26 cellular contexts compared by ENCODE assay signal in genomic region chr2:95059656-95060370, GRCh38. TPM values are rescaled to one million over a fixed set of nuclear protein-coding genes. Genes with fewer than 3 reads are reported as not detected.
DNase-seq lines count a peak whose midpoint lies in the region; ATAC-seq and TF ChIP-seq lines count a peak whose summit lies in the region.
"Had no signal": no experiment of that assay in that cellular context is flagged by ENCODE, and none has a peak within 500 bp of the region (broad histone marks: within the 10 kb centered on the region; RNA-seq: fewer than 3 reads in every experiment).

No MANE protein-coding gene starts in this region.

- H3K4me1 Mint-ChIP-seq in nephron (peaks cover 46% of the 10 kb centered on the region), mesothelial cell of epicardium (no peaks in the 10 kb centered on the region)

- H3K4me3 Mint-ChIP-seq in nephron: no peak overlapping the region
- no peak overlapping the region for H3K4me3 Mint-ChIP-seq in mesothelial cell of epicardium
- H3K4me3 Mint-ChIP-seq: activated CD4-positive, alpha-beta memory T cell treated with anti-CD3 and anti-CD28 coated beads for 36 hours; CD8-positive, alpha-beta memory T cell; stimulated activated naive B cell treated with anti-CD40 and anti-IgM and Interleukin-4, amounts not matched to agents 10 μg/mL and 1 μg/mL and 100 μg/mL, for 72 hours; type B pancreatic cell had no signal

- no peak overlapping the region for H3K4me3 ChIP-seq in left ventricle myocardium inferior
- no peak overlapping the region for H3K4me3 ChIP-seq in upper lobe of right lung
- H3K4me3 ChIP-seq: adrenal gland, cardiac muscle cell, gastrocnemius medialis, HAP-1 had no signal

- no peaks in the 10 kb centered on the region for H3K36me3 ChIP-seq in left ventricle myocardium inferior
- H3K36me3 ChIP-seq in upper lobe of right lung: no peaks in the 10 kb centered on the region
- H3K36me3 ChIP-seq: adrenal gland, cardiac muscle cell, gastrocnemius medialis, HAP-1 had no signal

- peaks cover 90% of the 10 kb centered on the region for H3K27me3 ChIP-seq in left ventricle myocardium inferior (ENCODE audit: low read depth)
- no peaks in the 10 kb centered on the region for H3K27me3 ChIP-seq in upper lobe of right lung
- H3K27me3 ChIP-seq: adrenal gland, cardiac muscle cell had no signal

- H3K27ac ChIP-seq in left ventricle myocardium inferior (replicated peaks): no peak overlapping the region
- H3K27ac ChIP-seq in angular gyrus (ENCODE audit: low read depth, low read length): peak overlapping the region; percentile 88
- H3K27ac ChIP-seq in upper lobe of right lung: no peak overlapping the region
- H3K27ac ChIP-seq: adrenal gland, cardiac muscle cell, gastrocnemius medialis, KMS-11, VCaP had no signal

- peak; percentile 8 for ATAC-seq in upper lobe of right lung
- ATAC-seq: gastrocnemius medialis; sciatic nerve; stimulated activated naive B cell treated with anti-CD40 and anti-IgM and Interleukin-4, amounts not matched to agents 10 μg/mL and 1 μg/mL and 100 μg/mL, for 72 hours had no signal

- H3K9me3 ChIP-seq in left ventricle myocardium inferior (replicated peaks) (no peaks in the 10 kb centered on the region), upper lobe of right lung (no peaks in the 10 kb centered on the region)
- H3K9me3 ChIP-seq: adrenal gland, gastrocnemius medialis, HAP-1 had no signal

- H3K36me3 Mint-ChIP-seq in nephron (ENCODE audit: low read depth): no peaks in the 10 kb centered on the region
- H3K36me3 Mint-ChIP-seq in mesothelial cell of epicardium: no peaks in the 10 kb centered on the region
- H3K36me3 Mint-ChIP-seq: activated CD4-positive, alpha-beta memory T cell treated with anti-CD3 and anti-CD28 coated beads for 36 hours; CD8-positive, alpha-beta memory T cell; stimulated activated naive B cell treated with anti-CD40 and anti-IgM and Interleukin-4, amounts not matched to agents 10 μg/mL and 1 μg/mL and 100 μg/mL, for 72 hours; type B pancreatic cell had no signal

- H3K27me3 Mint-ChIP-seq in nephron (ENCODE audit: low read depth) (peaks cover 9% of the 10 kb centered on the region), mesothelial cell of epicardium (ENCODE audit: low read depth) (peaks cover 31% of the 10 kb centered on the region)
- H3K27me3 Mint-ChIP-seq: activated CD4-positive, alpha-beta memory T cell treated with anti-CD3 and anti-CD28 coated beads for 36 hours had no signal

- H3K4me1 ChIP-seq in left ventricle myocardium inferior: no peaks in the 10 kb centered on the region
- no peaks in the 10 kb centered on the region for H3K4me1 ChIP-seq in upper lobe of right lung
- H3K4me1 ChIP-seq: adrenal gland, gastrocnemius medialis, HAP-1 had no signal

- DNase-seq in cardiac septum (ENCODE audit: low spot score): peak; percentile 50
- no peak for DNase-seq in left ventricle myocardium inferior
- peak; percentile 40 for DNase-seq in upper lobe of right lung
- no peak for DNase-seq in GM10266 (ENCODE audit: extremely low spot score)
- DNase-seq in mesothelial cell of epicardium (ENCODE audit: low spot score in 2 of 2, unreplicated experiment in 2 of 2): no peak
- DNase-seq in DMS79 (lab: John Stamatoyannopoulos, UW): no peak
- DNase-seq: adrenal gland; CD8-positive, alpha-beta memory T cell; erythroblast; gastrocnemius medialis; MV-4-11; NCI-H187; NCI-H446; stimulated activated naive B cell treated with anti-CD40 and anti-IgM and Interleukin-4, amounts not matched to agents 10 μg/mL and 1 μg/mL and 100 μg/mL, for 72 hours; T-helper 2 cell had no signal

- peak overlapping the region; percentile 97 to 99 (median 98) for H3K27ac Mint-ChIP-seq in nephron
- no peak overlapping the region for H3K27ac Mint-ChIP-seq in mesothelial cell of epicardium
- H3K27ac Mint-ChIP-seq: activated CD4-positive, alpha-beta memory T cell treated with anti-CD3 and anti-CD28 coated beads for 36 hours; CD8-positive, alpha-beta memory T cell; stimulated activated naive B cell treated with anti-CD40 and anti-IgM and Interleukin-4, amounts not matched to agents 10 μg/mL and 1 μg/mL and 100 μg/mL, for 72 hours had no signal

- TF ChIP-seq CTCF in left ventricle myocardium inferior (IDR thresholded peaks at IDR 0.05; ENCODE audit: borderline replicate concordance): no peak
- no peak for TF ChIP-seq CTCF in nephron (IDR thresholded peaks at IDR 0.05; ENCODE audit: unreplicated experiment in 3 of 3)
- no peak for TF ChIP-seq CTCF in upper lobe of right lung (IDR thresholded peaks at IDR 0.05)
- no peak for TF ChIP-seq CTCF in GM10266 (IDR thresholded peaks at IDR 0.05; ENCODE audit: control insufficient read depth, insufficient read depth, low read depth, missing control alignments)
- TF ChIP-seq CTCF in mesothelial cell of epicardium (IDR thresholded peaks at IDR 0.05; ENCODE audit: unreplicated experiment): no peak

- intact Hi-C loops in cardiac septum (cut with DNase I): no loop called here
- intact Hi-C loops in left ventricle myocardium inferior (cut with micrococcal nuclease): no loop called here
- intact Hi-C loops in upper lobe of right lung (cut with DNase I): no loop called here

- H3K9me3 Mint-ChIP-seq in nephron (no peaks in the 10 kb centered on the region), mesothelial cell of epicardium (no peaks in the 10 kb centered on the region)
- H3K9me3 Mint-ChIP-seq: activated CD4-positive, alpha-beta memory T cell treated with anti-CD3 and anti-CD28 coated beads for 36 hours; CD8-positive, alpha-beta memory T cell; stimulated activated naive B cell treated with anti-CD40 and anti-IgM and Interleukin-4, amounts not matched to agents 10 μg/mL and 1 μg/mL and 100 μg/mL, for 72 hours; type B pancreatic cell had no signal

RNA-seq across cellular contexts. Expression of gene MAL, which starts 34.3 kb away (rescaled TPM):
- 8.3 TPM for total RNA-seq in cardiac septum
- total RNA-seq in left ventricle myocardium inferior: 4.4 TPM
- 21.2 TPM for total RNA-seq in upper lobe of right lung
- total RNA-seq in mesothelial cell of epicardium: not detected in 3 replicates
- total RNA-seq: cardiac muscle cell, osteocyte, SK-MEL-5 had no signal

Comparison
In these comparisons a context has a peak if more than half of its experiments do, and no peak if none do; other contexts are left out.
1. DNase-seq: peak in cardiac septum (single experiment) and upper lobe of right lung (single experiment); none in left ventricle myocardium inferior (single experiment), GM10266 (single experiment), mesothelial cell of epicardium (0 of 2) and DMS79 (single experiment).